ENCODE assay signal across 11 cellular contexts in genomic region chr4:142264961-142265360, GRCh38.
DNase-seq lines count a peak whose midpoint lies in the region; ATAC-seq and TF ChIP-seq lines count a peak whose summit lies in the region.
"Had no signal": no experiment of that assay in that cellular context is flagged by ENCODE, and none has a peak within 500 bp of the region (broad histone marks: within the 10 kb centered on the region; RNA-seq: fewer than 3 reads in every experiment).

No MANE protein-coding gene starts in this region.

- H3K4me3 ChIP-seq in fibroblast of pulmonary artery (replicated peaks; ENCODE audit: low read depth, low read length) (no peak overlapping the region), smooth muscle cell (no peak overlapping the region)
- H3K4me3 ChIP-seq: esophagus muscularis mucosa, lower lobe of right lung had no signal

- 22% methylated on average over 2 of the region's 2 CpGs for WGBS in smooth muscle cell (ENCODE audit: low lambda C conversion rate)

- no peaks in the 10 kb centered on the region for H3K79me2 ChIP-seq in smooth muscle cell (ENCODE audit: low read depth)

- peak; percentile 58 for ATAC-seq in SK-N-SH treated with all-trans-retinoic acid at 6 μM for 48 hours
- ATAC-seq in GM18867 (IDR thresholded peaks at IDR 0.05; ENCODE audit: unreplicated experiment), result no peak

- H3K36me3 ChIP-seq in smooth muscle cell (ENCODE audit: low read depth), result no peaks in the 10 kb centered on the region
- H3K36me3 ChIP-seq: esophagus muscularis mucosa, lower lobe of right lung had no signal

- no peak overlapping the region for H3K9ac ChIP-seq in smooth muscle cell (ENCODE audit: low read depth)

- no peak overlapping the region for H3K4me3 Mint-ChIP-seq in activated T-cell treated with anti-CD3 and anti-CD28 coated beads, Interleukin-2, amount 50 U/mL, for 24 hours
- H3K4me3 Mint-ChIP-seq: B cell had no signal

- peaks cover 79% of the 10 kb centered on the region for H3K4me1 Mint-ChIP-seq in activated T-cell treated with anti-CD3 and anti-CD28 coated beads, Interleukin-2, amount 50 U/mL, for 24 hours (ENCODE audit: low read depth)
- H3K4me1 Mint-ChIP-seq: B cell had no signal

- H3K27ac Mint-ChIP-seq in activated T-cell treated with anti-CD3 and anti-CD28 coated beads, Interleukin-2, amount 50 U/mL, for 24 hours, result peak overlapping the region; percentile 90
- H3K27ac Mint-ChIP-seq: B cell had no signal

- no peaks in the 10 kb centered on the region for H3K27me3 ChIP-seq in smooth muscle cell (ENCODE audit: low read depth)
- H3K27me3 ChIP-seq: esophagus muscularis mucosa had no signal

- H3K9me3 ChIP-seq in smooth muscle cell (replicated peaks; ENCODE audit: low read depth), result no peaks in the 10 kb centered on the region
- H3K9me3 ChIP-seq: esophagus muscularis mucosa, lower lobe of right lung had no signal

- no peaks in the 10 kb centered on the region for H3F3A ChIP-seq in smooth muscle cell (ENCODE audit: low read depth)

- H2AFZ ChIP-seq in smooth muscle cell (ENCODE audit: low read depth), result peak overlapping the region; percentile 62

- H3K27ac ChIP-seq in smooth muscle cell (ENCODE audit: low read depth), result peak overlapping the region; percentile 6
- H3K27ac ChIP-seq: lower lobe of right lung had no signal

- no peaks in the 10 kb centered on the region for H3K4me1 ChIP-seq in smooth muscle cell (ENCODE audit: low read depth)
- H3K4me1 ChIP-seq: lower lobe of right lung had no signal

- H3K27me3 Mint-ChIP-seq in activated T-cell treated with anti-CD3 and anti-CD28 coated beads, Interleukin-2, amount 50 U/mL, for 24 hours, result no peaks in the 10 kb centered on the region
- H3K27me3 Mint-ChIP-seq: B cell had no signal

- H3K4me2 ChIP-seq in smooth muscle cell, result peak overlapping the region; percentile 12

- peaks cover 93% of the 10 kb centered on the region for H3K36me3 Mint-ChIP-seq in activated T-cell treated with anti-CD3 and anti-CD28 coated beads, Interleukin-2, amount 50 U/mL, for 24 hours (ENCODE audit: low read depth)

- H4K20me1 ChIP-seq in smooth muscle cell (ENCODE audit: low read depth), result no peaks in the 10 kb centered on the region

- H3K9me3 Mint-ChIP-seq in activated T-cell treated with anti-CD3 and anti-CD28 coated beads, Interleukin-2, amount 50 U/mL, for 24 hours, result peaks cover 2% of the 10 kb centered on the region

- no peak for DNase-seq in activated T-cell treated with anti-CD3 and anti-CD28 coated beads, Interleukin-2, amount 50 U/mL, for 24 hours
- no peak for DNase-seq in activated T-cell treated with anti-CD3 and anti-CD28 coated beads, Interleukin-2, amount 50 U/mL, for 48 hours
- peak; percentile 72 for DNase-seq in fibroblast of pulmonary artery (ENCODE audit: low read depth)
- DNase-seq in smooth muscle cell (lab: John Stamatoyannopoulos, UW; ENCODE audit: unreplicated experiment), result no peak
- no peak for DNase-seq in SHP77 treated with DMSO at 0.1 percent for 48 hours (lab: John Stamatoyannopoulos, UW)
- no peak for DNase-seq in NCI-H2029 (lab: John Stamatoyannopoulos, UW)
- DNase-seq: lower lobe of right lung had no signal

- TF ChIP-seq CTCF in fibroblast of pulmonary artery (IDR thresholded peaks at IDR 0.05; ENCODE audit: low read length, missing control alignments) (no peak), smooth muscle cell (IDR thresholded peaks at IDR 0.05; ENCODE audit: borderline replicate concordance, insufficient read depth, poor library complexity, severe bottlenecking) (no peak)

TF ChIP-seq in SK-N-SH treated with all-trans-retinoic acid at 6 μM for 48 hours, 23 proteins besides CTCF, POLR2A, EP300 and RAD21:
- no peak for TF ChIP-seq ISL1 (CRISPR knock-in tag; IDR thresholded peaks at IDR 0.05)
- TF ChIP-seq CSRNP3 (CRISPR knock-in tag; IDR thresholded peaks at IDR 0.05), result no peak
- TF ChIP-seq BACH2 (CRISPR knock-in tag; IDR thresholded peaks at IDR 0.05; ENCODE audit: borderline replicate concordance), result no peak
- no peak for TF ChIP-seq PATZ1 (CRISPR knock-in tag; IDR thresholded peaks at IDR 0.05; ENCODE audit: borderline replicate concordance)
- peak; percentile 45; the same call in 1 of the 2 replicates for TF ChIP-seq TOX (CRISPR knock-in tag; IDR thresholded peaks at IDR 0.05; ENCODE audit: borderline replicate concordance)
- TF ChIP-seq TCF4 (CRISPR knock-in tag; IDR thresholded peaks at IDR 0.05; ENCODE audit: borderline replicate concordance), result no peak
- no peak for TF ChIP-seq CREB5 (CRISPR knock-in tag; IDR thresholded peaks at IDR 0.05; ENCODE audit: low read depth)
- no peak for TF ChIP-seq ARNTL (CRISPR knock-in tag; IDR thresholded peaks at IDR 0.05; ENCODE audit: borderline replicate concordance, low read depth)
